Comparison of ENCODE assay signal across 11 cellular contexts in the genomic region with DNA sequence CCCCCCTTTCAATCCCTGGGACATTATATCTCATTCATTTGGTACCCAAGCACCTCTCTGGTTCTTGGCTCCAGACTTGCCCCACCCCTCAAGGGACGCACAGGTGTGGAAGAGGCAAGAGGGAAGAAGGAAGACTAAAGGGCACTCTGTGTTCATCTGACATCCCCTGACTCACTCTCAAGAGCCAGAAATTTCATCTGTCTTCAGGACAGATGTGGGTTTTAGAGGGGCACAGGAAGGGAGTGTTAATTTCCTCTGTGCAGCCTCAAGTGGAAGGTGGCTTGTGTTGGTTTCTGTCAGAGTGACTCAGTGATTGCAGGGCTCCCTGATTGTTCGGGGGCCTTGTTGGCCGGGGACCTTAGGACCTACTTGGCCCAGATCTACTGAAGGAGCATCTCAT. TPM values are rescaled to one million over a fixed set of nuclear protein-coding genes. Genes with fewer than 3 reads are reported as not detected.
A peak's percentile ranks its signal among the peaks of the same experiment; 100 is the strongest.
DNase-seq lines count a peak whose midpoint lies in the region; ATAC-seq and TF ChIP-seq lines count a peak whose summit lies in the region.
"Had no signal": no experiment of that assay in that cellular context is flagged by ENCODE, and none has a peak within 500 bp of the region (broad histone marks: within the 10 kb centered on the region; RNA-seq: fewer than 3 reads in every experiment).

No MANE protein-coding gene starts in this region.

- peak overlapping the region; percentile 92 for H3K27ac Mint-ChIP-seq in activated CD4-positive, alpha-beta memory T cell treated with anti-CD3 and anti-CD28 coated beads for 36 hours
- no peak overlapping the region for H3K27ac Mint-ChIP-seq in glutamatergic neuron (ENCODE audit: unreplicated experiment)

- peaks cover 12% of the 10 kb centered on the region for H3K27me3 ChIP-seq in suprapubic skin

- peaks cover 65% of the 10 kb centered on the region for H3K4me1 Mint-ChIP-seq in activated CD4-positive, alpha-beta memory T cell treated with anti-CD3 and anti-CD28 coated beads for 36 hours (ENCODE audit: low read depth)
- peaks cover 4% of the 10 kb centered on the region for H3K4me1 Mint-ChIP-seq in glutamatergic neuron (ENCODE audit: low read depth, unreplicated experiment)

- no peak for ATAC-seq in HG02798 (IDR thresholded peaks at IDR 0.05; ENCODE audit: poor library complexity, unreplicated experiment)
- no peak for ATAC-seq in GM21825 (IDR thresholded peaks at IDR 0.05; ENCODE audit: unreplicated experiment)

- peak overlapping the region; percentile 89 for H3K4me3 Mint-ChIP-seq in activated CD4-positive, alpha-beta memory T cell treated with anti-CD3 and anti-CD28 coated beads for 36 hours
- H3K4me3 Mint-ChIP-seq in glutamatergic neuron (ENCODE audit: unreplicated experiment) = peak overlapping the region; percentile 63

- no peak overlapping the region for H3K4me3 ChIP-seq in suprapubic skin
- H3K4me3 ChIP-seq: GM12878 had no signal

- H3K27me3 Mint-ChIP-seq in activated CD4-positive, alpha-beta memory T cell treated with anti-CD3 and anti-CD28 coated beads for 36 hours = no peaks in the 10 kb centered on the region
- peaks cover 23% of the 10 kb centered on the region for H3K27me3 Mint-ChIP-seq in glutamatergic neuron (ENCODE audit: unreplicated experiment)

- peak overlapping the region; percentile 91 for H3K27ac ChIP-seq in suprapubic skin
- H3K27ac ChIP-seq: gastroesophageal sphincter had no signal

- intact Hi-C loops in activated CD4-positive, alpha-beta memory T cell treated with anti-CD3 and anti-CD28 coated beads for 36 hours (cut with micrococcal nuclease) = loop anchor here (1.0 to 5.0 kb wide), 7 partner anchors 45 to 556 kb away; a partner anchor contains a TSS

- WGBS in suprapubic skin = 63% methylated on average over 3 of the region's 3 CpGs

- POLR2A ChIA-PET in activated CD4-positive, alpha-beta memory T cell treated with anti-CD3 and anti-CD28 coated beads for 36 hours (lab: Charles Lee) = interaction anchor here (0.6 to 2.8 kb wide), 4 partner anchors 9 to 398 kb away, joined by 3 to 7 read pairs (median 4); a partner anchor contains a TSS

- TF ChIP-seq POLR2A in suprapubic skin (IDR thresholded peaks at IDR 0.05) = no peak

- H3K9me3 Mint-ChIP-seq in activated CD4-positive, alpha-beta memory T cell treated with anti-CD3 and anti-CD28 coated beads for 36 hours = no peaks in the 10 kb centered on the region
- H3K9me3 Mint-ChIP-seq in glutamatergic neuron (ENCODE audit: unreplicated experiment) = peaks cover 6% of the 10 kb centered on the region

- peaks cover 9% of the 10 kb centered on the region for H3K36me3 Mint-ChIP-seq in activated CD4-positive, alpha-beta memory T cell treated with anti-CD3 and anti-CD28 coated beads for 36 hours
- no peaks in the 10 kb centered on the region for H3K36me3 Mint-ChIP-seq in glutamatergic neuron (ENCODE audit: unreplicated experiment)

- DNase-seq in activated gamma-delta T cell treated with Interleukin-2 at 50 U/mL for 16 hours = peak; percentile 49
- DNase-seq in activated gamma-delta T cell (lab: John Stamatoyannopoulos, UW) = no peak
- peak; percentile 65 for DNase-seq in activated CD4-positive, alpha-beta memory T cell treated with anti-CD3 and anti-CD28 coated beads for 36 hours
- DNase-seq in glutamatergic neuron = no peak
- DNase-seq in suprapubic skin (ENCODE audit: low spot score in 2 of 2) = no peak
- DNase-seq in OCI-M2 (lab: John Stamatoyannopoulos, UW; ENCODE audit: unreplicated experiment) = no peak

- no peaks in the 10 kb centered on the region for H3K9me3 ChIP-seq in suprapubic skin
- H3K9me3 ChIP-seq: gastroesophageal sphincter had no signal

- TF ChIP-seq EP300 in suprapubic skin (IDR thresholded peaks at IDR 0.05) = no peak

- H3K4me1 ChIP-seq in suprapubic skin = peaks cover 69% of the 10 kb centered on the region

- no peaks in the 10 kb centered on the region for H3K36me3 ChIP-seq in suprapubic skin
- H3K36me3 ChIP-seq: gastroesophageal sphincter had no signal

- CTCF ChIA-PET in activated CD4-positive, alpha-beta memory T cell treated with anti-CD3 and anti-CD28 coated beads for 36 hours (lab: Charles Lee) = interaction anchor here (0.6 to 4.8 kb wide), 35 partner anchors 7 to 395 kb away, joined by 3 to 37 read pairs (median 6); a partner anchor contains a TSS

- TF ChIP-seq CTCF in glutamatergic neuron (IDR thresholded peaks at IDR 0.05; ENCODE audit: partially characterized antibody, unreplicated experiment) = no peak
- no peak for TF ChIP-seq CTCF in suprapubic skin (IDR thresholded peaks at IDR 0.05)

RNA-seq across cellular contexts. Expression of a gene that starts 2.4 kb away (rescaled TPM):
- total RNA-seq in activated CD4-positive, alpha-beta memory T cell treated with anti-CD3 and anti-CD28 coated beads for 36 hours = 1 to 10 TPM; 3.3 to 3.9 TPM
- total RNA-seq in glutamatergic neuron (ENCODE audit: unreplicated experiment) (not detected), suprapubic skin (1 to 10 TPM in 3 of 4 donors, under 1 TPM in 1; 0.68 to 7.3 (median 2.1) TPM)
- total RNA-seq: gastroesophageal sphincter had no signal

RNA-seq across cellular contexts. Expression of a gene that starts 5.6 kb away (rescaled TPM):
- 10 to 100 TPM in 1 of 2 experiments, 1 to 10 TPM in 1; 9.9 to 10.9 TPM for total RNA-seq in activated CD4-positive, alpha-beta memory T cell treated with anti-CD3 and anti-CD28 coated beads for 36 hours
- total RNA-seq in glutamatergic neuron (ENCODE audit: unreplicated experiment) (not detected), suprapubic skin (10 to 100 TPM; 29.0 to 73.8 (median 43.0) TPM)
- total RNA-seq: GM12878 had no signal

RNA-seq across cellular contexts. Expression of a gene that starts 16.3 kb away (rescaled TPM):
- not detected for total RNA-seq in activated CD4-positive, alpha-beta memory T cell treated with anti-CD3 and anti-CD28 coated beads for 36 hours
- total RNA-seq in glutamatergic neuron (ENCODE audit: unreplicated experiment) (not detected), suprapubic skin (10 to 100 TPM; 29.1 to 89.7 (median 64.3) TPM)
- total RNA-seq: gastroesophageal sphincter, GM12878, mucosa of gallbladder had no signal

RNA-seq across cellular contexts. Expression of a gene that starts 32.0 kb away (rescaled TPM):
- under 1 TPM; 0.33 to 0.39 TPM for total RNA-seq in activated CD4-positive, alpha-beta memory T cell treated with anti-CD3 and anti-CD28 coated beads for 36 hours
- total RNA-seq in glutamatergic neuron (ENCODE audit: unreplicated experiment) (not detected), suprapubic skin (1 to 10 TPM in 1 of 4 donors, under 1 TPM in 3; 0.38 to 2.7 (median 0.81) TPM)
- total RNA-seq: gastroesophageal sphincter, GM12878 had no signal

RNA-seq across cellular contexts. Expression of a gene that starts 46.9 kb away (rescaled TPM):
- total RNA-seq in activated CD4-positive, alpha-beta memory T cell treated with anti-CD3 and anti-CD28 coated beads for 36 hours = 10 to 100 TPM; 30.6 to 32.4 TPM
- total RNA-seq in glutamatergic neuron (ENCODE audit: unreplicated experiment) = 40.1 TPM
- total RNA-seq in suprapubic skin = 1 to 10 TPM; 1.2 to 4.1 (median 3.1) TPM

Comparison
In these comparisons a context has a peak if more than half of its experiments do, and no peak if none do; other contexts are left out.
1. DNase-seq: peak in activated gamma-delta T cell treated with Interleukin-2 at 50 U/mL for 16 hours (single experiment) and activated CD4-positive, alpha-beta memory T cell treated with anti-CD3 and anti-CD28 coated beads for 36 hours (single experiment); none in activated gamma-delta T cell (single experiment), glutamatergic neuron (single experiment), suprapubic skin (0 of 2) and OCI-M2 (single experiment).
2. RNA of a gene that starts 5.6 kb away (total RNA-seq): 29.0 to 73.8 TPM in suprapubic skin and 9.9 to 10.9 TPM in activated CD4-positive, alpha-beta memory T cell treated with anti-CD3 and anti-CD28 coated beads for 36 hours; not detected in glutamatergic neuron (single experiment); every median in the first group is over 10 times any median in the second.
3. RNA of a gene that starts 16.3 kb away (total RNA-seq): 29.1 to 89.7 TPM in suprapubic skin; not detected in glutamatergic neuron (single experiment) and not detected in activated CD4-positive, alpha-beta memory T cell treated with anti-CD3 and anti-CD28 coated beads for 36 hours; every median in the first group is over 10 times any median in the second.